Comparison of ENCODE assay signal across 29 cellular contexts in the genomic region with DNA sequence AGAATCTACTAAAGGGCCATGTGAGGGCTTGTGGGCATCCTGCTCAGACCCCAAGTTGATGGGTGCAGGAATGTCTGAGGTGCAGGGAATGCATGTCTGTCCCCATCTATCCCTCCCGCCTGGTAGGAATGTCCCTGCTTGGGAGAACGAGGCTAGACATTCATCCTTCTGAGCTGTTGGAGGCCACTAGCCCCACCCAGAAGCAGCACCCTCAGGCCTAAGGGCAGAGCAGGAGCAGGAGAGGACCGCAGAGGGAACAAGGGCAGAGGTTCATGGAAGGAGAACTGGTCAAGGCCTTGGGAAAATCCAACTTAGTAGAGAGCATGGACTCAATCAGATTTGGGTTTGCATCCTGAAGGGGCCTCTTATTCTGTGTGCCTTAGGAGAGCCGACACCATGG. TPM values are rescaled to one million over a fixed set of nuclear protein-coding genes. Genes with fewer than 3 reads are reported as not detected.
"Had no signal": no experiment of that assay in that cellular context is flagged by ENCODE, and none has a peak within 500 bp of the region (broad histone marks: within the 10 kb centered on the region; RNA-seq: fewer than 3 reads in every experiment).

No MANE protein-coding gene starts in this region.

- ATAC-seq: activated CD4-positive, alpha-beta T cell treated with anti-CD3 and anti-CD28 coated beads for 36 hours; activated naive CD4-positive, alpha-beta T cell treated with anti-CD3 and anti-CD28 coated beads, Interleukin-2, amount 50 U/mL, for 72 hours; activated naive CD8-positive, alpha-beta T cell treated with anti-CD3 and anti-CD28 coated beads, Interleukin-2, amount 50 U/mL, for 24 hours; activated T-cell treated with anti-CD3 and anti-CD28 coated beads, Interleukin-2, amount 50 U/mL, for 72 hours; body of pancreas; T-cell had no signal

- H3K9me3 Mint-ChIP-seq: activated CD4-positive, alpha-beta memory T cell treated with anti-CD3 and anti-CD28 coated beads, Interleukin-2, amount 10 ng/mL, durations not matched to agents 7 days and 5 days; activated naive CD4-positive, alpha-beta T cell treated with anti-CD3 and anti-CD28 coated beads, Interleukin-2, amount 50 U/mL, for 72 hours; activated naive CD8-positive, alpha-beta T cell treated with anti-CD3 and anti-CD28 coated beads, Interleukin-2, amount 50 U/mL, for 24 hours; activated T-cell treated with anti-CD3 and anti-CD28 coated beads, Interleukin-2, amount 50 U/mL, for 72 hours; T-cell had no signal

- H3K9ac ChIP-seq: KMS-11 had no signal

- DNase-seq: activated CD4-positive, alpha-beta memory T cell treated with anti-CD3 and anti-CD28 coated beads, Interleukin-2, amount 10 ng/mL, durations not matched to agents 7 days and 5 days; activated CD4-positive, alpha-beta T cell treated with anti-CD3 and anti-CD28 coated beads for 36 hours; activated CD4-positive, alpha-beta T cell treated with anti-CD3 and anti-CD28 coated beads, Interleukin-2, amount 50 U/mL, for 1 hour; activated naive CD4-positive, alpha-beta T cell treated with Interleukin-2 at 50 U/mL for 16 hours; activated naive CD8-positive, alpha-beta T cell treated with anti-CD3 and anti-CD28 coated beads, Interleukin-2, amount 50 U/mL, for 24 hours; activated T-cell treated with anti-CD3 and anti-CD28 coated beads, Interleukin-2, amount 50 U/mL, for 72 hours; amniotic stem cell; body of pancreas; NCI-H1092 treated with DMSO at 0.1 percent for 48 hours; NCI-H1417 treated with DMSO at 0.1 percent for 48 hours; NCI-H1694; NCI-H2029; NCI-H2107; NCI-H2171 treated with DMSO at 0.1 percent for 48 hours; NCI-H226; NCI-H510A; NCI-H526 treated with DMSO at 0.1 percent for 48 hours; NCI-H82; T-cell; T-helper 2 cell had no signal

- H3K27ac ChIP-seq: ascending aorta, body of pancreas, KMS-11, SK-N-MC, VCaP had no signal

- H3K36me3 ChIP-seq: ascending aorta had no signal

- H3K4me2 ChIP-seq: KMS-11 had no signal

- H3K4me1 Mint-ChIP-seq: activated CD4-positive, alpha-beta memory T cell treated with anti-CD3 and anti-CD28 coated beads, Interleukin-2, amount 10 ng/mL, durations not matched to agents 7 days and 5 days; activated CD4-positive, alpha-beta T cell treated with anti-CD3 and anti-CD28 coated beads for 36 hours; activated naive CD8-positive, alpha-beta T cell treated with anti-CD3 and anti-CD28 coated beads, Interleukin-2, amount 50 U/mL, for 24 hours; T-cell had no signal

- H3K27ac Mint-ChIP-seq: activated CD4-positive, alpha-beta memory T cell treated with anti-CD3 and anti-CD28 coated beads, Interleukin-2, amount 10 ng/mL, durations not matched to agents 7 days and 5 days; activated CD4-positive, alpha-beta T cell treated with anti-CD3 and anti-CD28 coated beads for 36 hours; activated naive CD4-positive, alpha-beta T cell treated with anti-CD3 and anti-CD28 coated beads, Interleukin-2, amount 50 U/mL, for 72 hours; activated naive CD8-positive, alpha-beta T cell treated with anti-CD3 and anti-CD28 coated beads, Interleukin-2, amount 50 U/mL, for 24 hours; activated T-cell treated with anti-CD3 and anti-CD28 coated beads, Interleukin-2, amount 50 U/mL, for 72 hours; T-cell had no signal

- H3K4me3 Mint-ChIP-seq: activated CD4-positive, alpha-beta memory T cell treated with anti-CD3 and anti-CD28 coated beads, Interleukin-2, amount 10 ng/mL, durations not matched to agents 7 days and 5 days; activated CD4-positive, alpha-beta T cell treated with anti-CD3 and anti-CD28 coated beads for 36 hours; activated naive CD8-positive, alpha-beta T cell treated with anti-CD3 and anti-CD28 coated beads, Interleukin-2, amount 50 U/mL, for 24 hours; activated T-cell treated with anti-CD3 and anti-CD28 coated beads, Interleukin-2, amount 50 U/mL, for 72 hours; T-cell had no signal

- H3K4me3 ChIP-seq: ascending aorta, body of pancreas, SK-N-MC had no signal

- H3K9me3 ChIP-seq: ascending aorta, body of pancreas had no signal

- H3K36me3 Mint-ChIP-seq: activated naive CD4-positive, alpha-beta T cell treated with anti-CD3 and anti-CD28 coated beads, Interleukin-2, amount 50 U/mL, for 72 hours; T-cell had no signal

- H3K27me3 ChIP-seq: ascending aorta, body of pancreas had no signal

RNA-seq across cellular contexts. Expression of a gene that starts 22.1 kb away (rescaled TPM):
- total RNA-seq: activated CD4-positive, alpha-beta memory T cell treated with anti-CD3 and anti-CD28 coated beads, Interleukin-2, amount 10 ng/mL, durations not matched to agents 7 days and 5 days; activated CD4-positive, alpha-beta T cell treated with anti-CD3 and anti-CD28 coated beads for 36 hours; activated naive CD4-positive, alpha-beta T cell treated with anti-CD3 and anti-CD28 coated beads, Interleukin-2, amount 50 U/mL, for 72 hours; ascending aorta; bronchial epithelial cell; MCF 10A; OCI-LY7; RPMI7951; T-cell had no signal
